Comparison of ENCODE assay signal across 20 cellular contexts in genomic region chr6:126526547-126526946, GRCh38.
"Had no signal": no experiment of that assay in that cellular context is flagged by ENCODE, and none has a peak within 500 bp of the region (broad histone marks: within the 10 kb centered on the region; RNA-seq: fewer than 3 reads in every experiment).

No MANE protein-coding gene starts in this region.

- H3K36me3 Mint-ChIP-seq: activated CD4-positive, alpha-beta memory T cell treated with anti-CD3 and anti-CD28 coated beads for 36 hours; activated naive CD4-positive, alpha-beta T cell treated with anti-CD3 and anti-CD28 coated beads, Interleukin-2, amount 10 ng/mL, durations not matched to agents 7 days and 5 days; activated naive CD8-positive, alpha-beta T cell treated with anti-CD3 and anti-CD28 coated beads for 36 hours had no signal

- DNase-seq: activated CD4-positive, alpha-beta memory T cell treated with anti-CD3 and anti-CD28 coated beads for 36 hours; activated CD4-positive, alpha-beta T cell treated with anti-CD3 and anti-CD28 coated beads, Interleukin-2, amount 10 ng/mL, durations not matched to agents 7 days and 5 days; activated CD4-positive, CD25-positive, alpha-beta regulatory T cell; activated CD8-positive, alpha-beta memory T cell treated with anti-CD3 and anti-CD28 coated beads for 24 hours; activated gamma-delta T cell treated with Interleukin-2 at 50 U/mL for 16 hours; activated naive CD4-positive, alpha-beta T cell treated with anti-CD3 and anti-CD28 coated beads, Interleukin-2, amount 10 ng/mL, durations not matched to agents 7 days and 5 days; activated naive CD8-positive, alpha-beta T cell treated with anti-CD3 and anti-CD28 coated beads for 36 hours; activated T-cell treated with anti-CD3 and anti-CD28 coated beads, Interleukin-2, amount 50 U/mL, for 4 hours; KG1; NCI-H1092; NCI-H2029; NCI-H2107; NCI-H2171 treated with DMSO at 0.1 percent for 48 hours; NCI-H226; NCI-H526; NK-92 treated with Interleukin-12 subunit alpha and Interleukin-12 subunit beta, amount 100 ng/mL, for 24 hours; SHP77 treated with DMSO at 0.1 percent for 48 hours had no signal

- H3K27me3 Mint-ChIP-seq: activated CD4-positive, alpha-beta T cell treated with anti-CD3 and anti-CD28 coated beads, Interleukin-2, amount 10 ng/mL, durations not matched to agents 7 days and 5 days; activated naive CD4-positive, alpha-beta T cell treated with anti-CD3 and anti-CD28 coated beads, Interleukin-2, amount 10 ng/mL, durations not matched to agents 7 days and 5 days; activated naive CD8-positive, alpha-beta T cell treated with anti-CD3 and anti-CD28 coated beads for 36 hours; IgD-negative memory B cell had no signal

- H3K9me3 Mint-ChIP-seq: activated CD4-positive, alpha-beta memory T cell treated with anti-CD3 and anti-CD28 coated beads for 36 hours; activated CD4-positive, alpha-beta T cell treated with anti-CD3 and anti-CD28 coated beads, Interleukin-2, amount 10 ng/mL, durations not matched to agents 7 days and 5 days; activated naive CD4-positive, alpha-beta T cell treated with anti-CD3 and anti-CD28 coated beads, Interleukin-2, amount 10 ng/mL, durations not matched to agents 7 days and 5 days; activated naive CD8-positive, alpha-beta T cell treated with anti-CD3 and anti-CD28 coated beads for 36 hours; activated T-cell treated with anti-CD3 and anti-CD28 coated beads, Interleukin-2, amount 50 U/mL, for 4 hours; activated T-helper 2 cell treated with anti-CD3 and anti-CD28 coated beads, Interferon-gamma antibody, Interleukin-2, Interleukin-4, amounts not matched to agents 10 μg/mL and 5 μg/mL and 100 μg/mL, durations not matched to agents 14 hours and 24 hours and 36 hours; IgD-negative memory B cell; T-helper 1 cell treated with Interleukin-12 subunit alpha and Interleukin-12 subunit beta and Interleukin-4 antibody, amounts not matched to agents 30 μg/mL and 1 μg/mL, for 36 hours had no signal

- ATAC-seq: activated T-cell treated with anti-CD3 and anti-CD28 coated beads, Interleukin-2, amount 50 U/mL, for 4 hours had no signal

- H3K4me1 Mint-ChIP-seq: activated CD4-positive, alpha-beta T cell treated with anti-CD3 and anti-CD28 coated beads, Interleukin-2, amount 10 ng/mL, durations not matched to agents 7 days and 5 days; activated naive CD4-positive, alpha-beta T cell treated with anti-CD3 and anti-CD28 coated beads, Interleukin-2, amount 10 ng/mL, durations not matched to agents 7 days and 5 days; activated naive CD8-positive, alpha-beta T cell treated with anti-CD3 and anti-CD28 coated beads for 36 hours; IgD-negative memory B cell had no signal

- H3K27ac Mint-ChIP-seq: activated CD4-positive, alpha-beta memory T cell treated with anti-CD3 and anti-CD28 coated beads for 36 hours; activated CD4-positive, alpha-beta T cell treated with anti-CD3 and anti-CD28 coated beads, Interleukin-2, amount 10 ng/mL, durations not matched to agents 7 days and 5 days; activated naive CD4-positive, alpha-beta T cell treated with anti-CD3 and anti-CD28 coated beads, Interleukin-2, amount 10 ng/mL, durations not matched to agents 7 days and 5 days; activated naive CD8-positive, alpha-beta T cell treated with anti-CD3 and anti-CD28 coated beads for 36 hours; activated T-helper 2 cell treated with anti-CD3 and anti-CD28 coated beads, Interferon-gamma antibody, Interleukin-2, Interleukin-4, amounts not matched to agents 10 μg/mL and 5 μg/mL and 100 μg/mL, durations not matched to agents 14 hours and 24 hours and 36 hours; IgD-negative memory B cell; T-helper 1 cell treated with Interleukin-12 subunit alpha and Interleukin-12 subunit beta and Interleukin-4 antibody, amounts not matched to agents 30 μg/mL and 1 μg/mL, for 36 hours had no signal

- H3K4me3 Mint-ChIP-seq: activated CD4-positive, alpha-beta memory T cell treated with anti-CD3 and anti-CD28 coated beads for 36 hours; activated CD4-positive, alpha-beta T cell treated with anti-CD3 and anti-CD28 coated beads, Interleukin-2, amount 10 ng/mL, durations not matched to agents 7 days and 5 days; activated naive CD4-positive, alpha-beta T cell treated with anti-CD3 and anti-CD28 coated beads, Interleukin-2, amount 10 ng/mL, durations not matched to agents 7 days and 5 days; activated naive CD8-positive, alpha-beta T cell treated with anti-CD3 and anti-CD28 coated beads for 36 hours; activated T-cell treated with anti-CD3 and anti-CD28 coated beads, Interleukin-2, amount 50 U/mL, for 4 hours; IgD-negative memory B cell; T-helper 1 cell treated with Interleukin-12 subunit alpha and Interleukin-12 subunit beta and Interleukin-4 antibody, amounts not matched to agents 30 μg/mL and 1 μg/mL, for 36 hours had no signal
